Comparison of ENCODE assay signal across 8 cellular contexts in genomic region chr16:138049-138417, GRCh38. TPM values are rescaled to one million over a fixed set of nuclear protein-coding genes. Genes with fewer than 3 reads are reported as not detected.
A peak's percentile ranks its signal among the peaks of the same experiment; 100 is the strongest.
DNase-seq lines count a peak whose midpoint lies in the region; ATAC-seq and TF ChIP-seq lines count a peak whose summit lies in the region.

No MANE protein-coding gene starts in this region.

- WGBS in thymus = 1% methylated on average over 30 of the region's 30 CpGs

- H3K4me3 ChIP-seq in mucosa of descending colon = peak overlapping the region; percentile 32
- H3K4me3 ChIP-seq in thymus (ENCODE audit: low read length) = peak overlapping the region; percentile 55

- intact Hi-C loops in mucosa of descending colon (cut with DNase I, micrococcal nuclease) = no loop called here

- ATAC-seq in mucosa of descending colon = peak; percentile 41
- no peak for ATAC-seq in HG02938 (IDR thresholded peaks at IDR 0.05; ENCODE audit: unreplicated experiment)

- no peak for TF ChIP-seq CTCF in mucosa of descending colon (IDR thresholded peaks at IDR 0.05)

- H3K27ac ChIP-seq in thymus (ENCODE audit: low read depth) = peak overlapping the region; percentile 58

- H3K9me3 ChIP-seq in mucosa of descending colon (no peaks in the 10 kb centered on the region), thymus (ENCODE audit: control insufficient read depth) (no peaks in the 10 kb centered on the region)

- peaks cover 5% of the 10 kb centered on the region for H3K4me1 ChIP-seq in mucosa of descending colon (ENCODE audit: low read depth)
- H3K4me1 ChIP-seq in thymus (ENCODE audit: control insufficient read depth, insufficient read depth, low read length) = peaks cover 7% of the 10 kb centered on the region

- DNase-seq in NCI-H1417 (lab: John Stamatoyannopoulos, UW) (peak in 2 of 3 experiments; percentile 21 to 28), NCI-H1417 treated with DMSO at 0.1 percent for 48 hours (lab: John Stamatoyannopoulos, UW) (no peak), mucosa of descending colon (peak; percentile 15 to 57 (median 55)), epidermal melanocyte (ENCODE audit: insufficient read length, low spot score) (no peak)
- peak; percentile 17 to 30 for DNase-seq in activated CD4-positive, alpha-beta T cell treated with anti-CD3 and anti-CD28 coated beads for 4 hours
- peak; percentile 15 for DNase-seq in effector CD4-positive, alpha-beta T cell

- no peaks in the 10 kb centered on the region for H3K36me3 ChIP-seq in mucosa of descending colon (ENCODE audit: low read depth)
- H3K36me3 ChIP-seq in thymus (ENCODE audit: control insufficient read depth, insufficient read depth) = no peaks in the 10 kb centered on the region

- peaks cover 2% of the 10 kb centered on the region for H3K27me3 ChIP-seq in thymus (ENCODE audit: control insufficient read depth, insufficient read depth)

RNA-seq across cellular contexts. Expression of gene NPRL3, which starts 0.4 kb away (rescaled TPM):
- total RNA-seq in mucosa of descending colon = 10 to 100 TPM; 20.0 to 27.0 (median 21.0) TPM
- 16.7 TPM for polyA plus RNA-seq in thymus

RNA-seq across cellular contexts. Expression of gene HBZ, which starts 14.4 kb away (rescaled TPM):
- total RNA-seq in mucosa of descending colon = under 1 TPM in 1 of 3 donors, not detected in 2; 0.41 TPM
- polyA plus RNA-seq in thymus = 0.34 TPM

RNA-seq across cellular contexts. Expression of gene HBM, which starts 27.7 kb away (rescaled TPM):
- total RNA-seq in mucosa of descending colon = not detected
- not detected for polyA plus RNA-seq in thymus

RNA-seq across cellular contexts. Expression of gene HBA2, which starts 34.6 kb away (rescaled TPM):
- 1 to 10 TPM in 2 of 3 donors, not detected in 1; 2.9 to 3.4 TPM for total RNA-seq in mucosa of descending colon
- polyA plus RNA-seq in thymus = 19.8 TPM

RNA-seq across cellular contexts. Expression of gene HBA1, which starts 38.4 kb away (rescaled TPM):
- 1 to 10 TPM in 2 of 3 donors, not detected in 1; 4.3 to 8.5 TPM for total RNA-seq in mucosa of descending colon
- polyA plus RNA-seq in thymus = 9.9 TPM

Comparison
In these comparisons a context has a peak if more than half of its experiments do, and no peak if none do; other contexts are left out.
1. DNase-seq: peak in NCI-H1417 (2 of 3), activated CD4-positive, alpha-beta T cell treated with anti-CD3 and anti-CD28 coated beads for 4 hours (2 of 2), effector CD4-positive, alpha-beta T cell (single experiment) and mucosa of descending colon (3 of 3); none in NCI-H1417 treated with DMSO at 0.1 percent for 48 hours (single experiment) and epidermal melanocyte (single experiment).